In the genomic region with DNA sequence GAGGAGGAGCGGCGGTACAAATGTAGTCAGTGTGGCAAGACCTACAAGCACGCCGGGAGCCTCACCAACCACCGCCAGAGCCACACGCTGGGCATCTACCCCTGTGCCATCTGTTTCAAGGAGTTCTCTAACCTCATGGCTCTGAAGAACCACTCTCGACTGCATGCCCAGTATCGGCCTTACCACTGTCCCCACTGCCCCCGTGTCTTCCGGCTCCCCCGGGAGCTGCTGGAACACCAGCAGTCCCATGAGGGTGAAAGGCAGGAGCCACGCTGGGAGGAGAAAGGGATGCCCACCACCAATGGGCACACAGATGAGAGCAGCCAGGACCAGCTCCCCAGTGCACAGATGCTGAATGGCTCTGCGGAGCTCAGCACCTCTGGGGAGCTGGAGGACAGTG, we compare ENCODE assay signal across 28 cellular contexts.
"Had no signal": no experiment of that assay in that cellular context is flagged by ENCODE, and none has a peak within 500 bp of the region (broad histone marks: within the 10 kb centered on the region; RNA-seq: fewer than 3 reads in every experiment).

No MANE protein-coding gene starts in this region.

- H3K27me3 Mint-ChIP-seq: activated CD4-positive, alpha-beta T cell treated with anti-CD3 and anti-CD28 coated beads, Interleukin-2, amount 10 ng/mL, durations not matched to agents 24 days and 14 days; activated CD8-positive, alpha-beta T cell treated with anti-CD3 and anti-CD28 coated beads for 36 hours; T-cell; T-helper 17 cell had no signal

- H3K36me3 ChIP-seq: breast epithelium had no signal

- H3K27ac ChIP-seq: adrenal gland, body of pancreas, breast epithelium, SJSA1 had no signal

- H3K27me3 ChIP-seq: adrenal gland, body of pancreas, breast epithelium, MG63, SJSA1 had no signal

- H3K9me3 ChIP-seq: adrenal gland, body of pancreas, breast epithelium, MG63, SJSA1, SK-N-SH had no signal

- H3K4me3 ChIP-seq: adrenal gland, body of pancreas, breast epithelium, MG63, SJSA1 had no signal

- H3K4me1 ChIP-seq: breast epithelium had no signal

- H3K4me3 Mint-ChIP-seq: activated CD4-positive, alpha-beta T cell treated with anti-CD3 and anti-CD28 coated beads, Interleukin-2, amount 10 ng/mL, durations not matched to agents 24 days and 14 days; activated naive CD4-positive, alpha-beta T cell treated with anti-CD3 and anti-CD28 coated beads for 36 hours; T-helper 17 cell had no signal

- H3K9me3 Mint-ChIP-seq: activated CD4-positive, alpha-beta T cell treated with anti-CD3 and anti-CD28 coated beads, Interleukin-2, amount 10 ng/mL, durations not matched to agents 24 days and 14 days; activated CD8-positive, alpha-beta T cell treated with anti-CD3 and anti-CD28 coated beads for 36 hours; activated naive CD4-positive, alpha-beta T cell treated with anti-CD3 and anti-CD28 coated beads for 36 hours; activated naive CD4-positive, alpha-beta T cell treated with anti-CD3 and anti-CD28 coated beads, Interleukin-2, amount 50 U/mL, for 72 hours; activated T-helper 1 cell treated with anti-CD3 and anti-CD28 coated beads, Interleukin-12 subunit alpha, Interleukin-12 subunit beta, Interleukin-2, Interleukin-4 antibody, amounts not matched to agents 30 ng/mL and 10 ng/mL and 1 ng/mL, durations not matched to agents 14 hours and 24 hours and 36 hours; T-cell had no signal

- ATAC-seq: activated CD8-positive, alpha-beta T cell treated with anti-CD3 and anti-CD28 coated beads for 36 hours; activated naive CD4-positive, alpha-beta T cell treated with anti-CD3 and anti-CD28 coated beads, Interleukin-2, amount 50 U/mL, for 72 hours; body of pancreas; Panc1; T-cell; T-helper 17 cell had no signal

- H3K27ac Mint-ChIP-seq: activated naive CD4-positive, alpha-beta T cell treated with anti-CD3 and anti-CD28 coated beads for 36 hours; activated T-helper 1 cell treated with anti-CD3 and anti-CD28 coated beads, Interleukin-12 subunit alpha, Interleukin-12 subunit beta, Interleukin-2, Interleukin-4 antibody, amounts not matched to agents 30 ng/mL and 10 ng/mL and 1 ng/mL, durations not matched to agents 14 hours and 24 hours and 36 hours; T-cell; T-helper 17 cell had no signal

- DNase-seq: activated CD4-positive, alpha-beta T cell treated with anti-CD3 and anti-CD28 coated beads, Interleukin-2, amount 10 ng/mL, durations not matched to agents 24 days and 14 days; activated CD4-positive, alpha-beta T cell treated with anti-CD3 and anti-CD28 coated beads, Interleukin-2, amount 50 U/mL, for 4 hours; activated CD8-positive, alpha-beta T cell treated with anti-CD3 and anti-CD28 coated beads for 36 hours; activated gamma-delta T cell treated with Interleukin-2 at 50 U/mL for 16 hours; activated naive CD4-positive, alpha-beta T cell treated with anti-CD3 and anti-CD28 coated beads for 36 hours; activated T-cell treated with anti-CD3 and anti-CD28 coated beads, Interleukin-2, amount 50 U/mL, for 1 hour; body of pancreas; cerebellar nuclear complex; Kasumi-1; MG63; NCI-H1048; NCI-H1105 treated with DMSO at 0.1 percent for 48 hours; NCI-H1436 treated with DMSO at 0.1 percent for 48 hours; NCI-H1694 treated with DMSO at 0.1 percent for 48 hours; NCI-H2029; NCI-H345; NCI-H524 treated with DMSO at 0.1 percent for 48 hours; SHP77 treated with DMSO at 0.1 percent for 48 hours; SK-N-SH; T-cell; T-helper 17 cell; T-helper 9 cell had no signal
